In genomic region chr17:31397256-31397939, GRCh38 we compare ENCODE assay signal across 17 cellular contexts. TPM values are rescaled to one million over a fixed set of nuclear protein-coding genes. Genes with fewer than 3 reads are reported as not detected.
DNase-seq lines count a peak whose midpoint lies in the region; TF ChIP-seq lines count a peak whose summit lies in the region.
"Had no signal": no experiment of that assay in that cellular context is flagged by ENCODE, and none has a peak within 500 bp of the region (broad histone marks: within the 10 kb centered on the region; RNA-seq: fewer than 3 reads in every experiment).

No MANE protein-coding gene starts in this region.

- TF ChIP-seq CTCF in chondrocyte (IDR thresholded peaks at IDR 0.05) (no peak), type B pancreatic cell (conservative IDR thresholded peaks at IDR 0.05) (no peak)

- H3K36me3 Mint-ChIP-seq in chondrocyte (ENCODE audit: low read depth) (no peaks in the 10 kb centered on the region), type B pancreatic cell (no peaks in the 10 kb centered on the region)
- H3K36me3 Mint-ChIP-seq: CD8-positive, alpha-beta T cell had no signal

- H3K9me3 Mint-ChIP-seq in chondrocyte (ENCODE audit: low read depth) (no peaks in the 10 kb centered on the region), type B pancreatic cell (no peaks in the 10 kb centered on the region)
- H3K9me3 Mint-ChIP-seq: CD8-positive, alpha-beta T cell had no signal

- H3K4me3 Mint-ChIP-seq in chondrocyte (ENCODE audit: unreplicated experiment) (no peak overlapping the region), type B pancreatic cell (no peak overlapping the region)
- H3K4me3 Mint-ChIP-seq: CD8-positive, alpha-beta T cell had no signal

- H3K27ac Mint-ChIP-seq in chondrocyte (ENCODE audit: unreplicated experiment) (no peak overlapping the region), type B pancreatic cell (no peak overlapping the region)
- H3K27ac Mint-ChIP-seq: CD8-positive, alpha-beta T cell had no signal

- peak; percentile 24 for DNase-seq in DMS 273 (lab: John Stamatoyannopoulos, UW; ENCODE audit: unreplicated experiment)
- no peak for DNase-seq in DMS 273 treated with DMSO at 0.1 percent for 48 hours (lab: John Stamatoyannopoulos, UW)
- peak; percentile 52 for DNase-seq in chondrocyte (ENCODE audit: low spot score)
- DNase-seq in mesenteric fat pad (ENCODE audit: low spot score): peak; percentile 71
- DNase-seq in type B pancreatic cell (ENCODE audit: extremely low spot score, unreplicated experiment): peak; percentile 50
- no peak for DNase-seq in HuH-7 (ENCODE audit: low spot score)
- DNase-seq in stimulated activated CD4-positive, alpha-beta T cell treated with anti-CD3 and anti-CD28 coated beads, Interleukin-2, amount 100 ng/mL, for 48 hours: no peak
- DNase-seq in stimulated activated CD4-positive, alpha-beta T cell treated with anti-CD3 and anti-CD28 coated beads, Interleukin-4, amount 100 ng/mL, for 4 hours: no peak
- DNase-seq: ACHN, DMS53, GDM1, Kasumi-1, NCI-H1694, NCI-H2081, NCI-H446, NCI-H526 had no signal

- H3K27me3 Mint-ChIP-seq in chondrocyte (ENCODE audit: low read depth) (peaks cover 27% of the 10 kb centered on the region), type B pancreatic cell (peaks cover 45% of the 10 kb centered on the region)

- H3K4me1 Mint-ChIP-seq in chondrocyte (ENCODE audit: low read depth) (peaks cover 3% of the 10 kb centered on the region), type B pancreatic cell (ENCODE audit: unreplicated experiment) (peaks cover 4% of the 10 kb centered on the region)

RNA-seq across cellular contexts. Expression of gene RAB11FIP4, which starts 5.9 kb away (rescaled TPM):
- 0.30 to 0.94 TPM (median 0.59 TPM) in 3 replicates for total RNA-seq in chondrocyte
- 1.8 TPM for total RNA-seq in mesenteric fat pad
- 32.4 and 44.7 TPM in 2 replicates for total RNA-seq in type B pancreatic cell (ENCODE audit: low replicate concordance)

Comparison
In these comparisons a context has a peak if more than half of its experiments do, and no peak if none do; other contexts are left out.
1. DNase-seq: peak in DMS 273 (single experiment), chondrocyte (single experiment), mesenteric fat pad (single experiment) and type B pancreatic cell (single experiment); none in DMS 273 treated with DMSO at 0.1 percent for 48 hours (single experiment), HuH-7 (single experiment), stimulated activated CD4-positive, alpha-beta T cell treated with anti-CD3 and anti-CD28 coated beads, Interleukin-2, amount 100 ng/mL, for 48 hours (0 of 2) and stimulated activated CD4-positive, alpha-beta T cell treated with anti-CD3 and anti-CD28 coated beads, Interleukin-4, amount 100 ng/mL, for 4 hours (0 of 2).
2. RNA of gene RAB11FIP4, which starts 5.9 kb away (total RNA-seq): 32.4 to 44.7 TPM in type B pancreatic cell; 1.8 TPM in mesenteric fat pad (single experiment) and 0.30 to 0.94 TPM in chondrocyte; every median in the first group is over 10 times any median in the second.